Comparison of ENCODE assay signal across 20 cellular contexts in the genomic region with DNA sequence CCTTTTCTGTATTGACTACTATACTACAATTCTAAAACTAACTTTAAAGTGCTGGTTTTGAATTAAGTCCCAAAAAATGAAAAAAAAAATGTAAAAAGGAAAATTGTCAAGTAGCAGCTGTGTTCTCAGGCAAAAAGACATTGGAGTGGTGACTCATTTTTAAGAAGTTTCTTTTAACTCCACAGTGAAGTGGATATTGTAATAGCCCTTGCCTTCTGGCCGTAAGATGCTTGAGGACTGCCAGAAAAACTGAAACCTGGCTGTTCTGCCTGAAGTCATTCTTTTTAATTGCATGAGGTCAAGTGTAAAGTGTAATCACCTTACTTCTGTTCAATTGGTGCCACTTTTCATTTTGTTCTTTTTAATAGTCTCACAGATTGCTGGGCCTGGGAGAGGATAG.
DNase-seq lines count a peak whose midpoint lies in the region; ATAC-seq and TF ChIP-seq lines count a peak whose summit lies in the region.
"Had no signal": no experiment of that assay in that cellular context is flagged by ENCODE, and none has a peak within 500 bp of the region (broad histone marks: within the 10 kb centered on the region; RNA-seq: fewer than 3 reads in every experiment).

No MANE protein-coding gene starts in this region.

- DNase-seq in NCI-H1105 treated with DMSO at 0.1 percent for 48 hours (lab: John Stamatoyannopoulos, UW) (peak; percentile 25), NCI-H1105 (lab: John Stamatoyannopoulos, UW) (no peak), cardiac fibroblast (ENCODE audit: low read depth in 2 of 2) (peak; percentile 1 to 28), iris pigment epithelial cell (ENCODE audit: low read depth) (peak; percentile 11)
- DNase-seq in stimulated activated CD4-positive, alpha-beta T cell treated with anti-CD3 and anti-CD28 coated beads, Interleukin-1b, Interleukin-23, amount 100 ng/mL, for 48 hours, result no peak
- DNase-seq: 8988T; CD8-positive, alpha-beta memory T cell; GF-D8; HFFc6; IMR-90; Karpas-422; NCI-H146; NCI-H2081; NCI-H510A; PC-9 had no signal

- H3K4me3 ChIP-seq in cardiac fibroblast (replicated peaks in 1 of 2; ENCODE audit: low read depth in 2 of 2, low read length in 2 of 2), result no peak overlapping the region
- H3K4me3 ChIP-seq: BLaER1 treated with 17β-estradiol and CSF1 and Interleukin-3, amounts not matched to agents 10 nM and 100 nM; PC-9; SJSA1 had no signal

- no peak for TF ChIP-seq CTCF in cardiac fibroblast (IDR thresholded peaks at IDR 0.05; ENCODE audit: low read depth, low read length)

- no peak for ATAC-seq in HG03108 (IDR thresholded peaks at IDR 0.05; ENCODE audit: unreplicated experiment)
- no peak for ATAC-seq in GM21576 (IDR thresholded peaks at IDR 0.05; ENCODE audit: unreplicated experiment)
- no peak for ATAC-seq in HG02798 (IDR thresholded peaks at IDR 0.05; ENCODE audit: poor library complexity, unreplicated experiment)

Comparison
In these comparisons a context has a peak if more than half of its experiments do, and no peak if none do; other contexts are left out.
1. DNase-seq: peak in NCI-H1105 treated with DMSO at 0.1 percent for 48 hours (single experiment), cardiac fibroblast (2 of 2) and iris pigment epithelial cell (single experiment); none in NCI-H1105 (single experiment) and stimulated activated CD4-positive, alpha-beta T cell treated with anti-CD3 and anti-CD28 coated beads, Interleukin-1b, Interleukin-23, amount 100 ng/mL, for 48 hours (single experiment).